Comparison of ENCODE assay signal across 9 cellular contexts in the genomic region with DNA sequence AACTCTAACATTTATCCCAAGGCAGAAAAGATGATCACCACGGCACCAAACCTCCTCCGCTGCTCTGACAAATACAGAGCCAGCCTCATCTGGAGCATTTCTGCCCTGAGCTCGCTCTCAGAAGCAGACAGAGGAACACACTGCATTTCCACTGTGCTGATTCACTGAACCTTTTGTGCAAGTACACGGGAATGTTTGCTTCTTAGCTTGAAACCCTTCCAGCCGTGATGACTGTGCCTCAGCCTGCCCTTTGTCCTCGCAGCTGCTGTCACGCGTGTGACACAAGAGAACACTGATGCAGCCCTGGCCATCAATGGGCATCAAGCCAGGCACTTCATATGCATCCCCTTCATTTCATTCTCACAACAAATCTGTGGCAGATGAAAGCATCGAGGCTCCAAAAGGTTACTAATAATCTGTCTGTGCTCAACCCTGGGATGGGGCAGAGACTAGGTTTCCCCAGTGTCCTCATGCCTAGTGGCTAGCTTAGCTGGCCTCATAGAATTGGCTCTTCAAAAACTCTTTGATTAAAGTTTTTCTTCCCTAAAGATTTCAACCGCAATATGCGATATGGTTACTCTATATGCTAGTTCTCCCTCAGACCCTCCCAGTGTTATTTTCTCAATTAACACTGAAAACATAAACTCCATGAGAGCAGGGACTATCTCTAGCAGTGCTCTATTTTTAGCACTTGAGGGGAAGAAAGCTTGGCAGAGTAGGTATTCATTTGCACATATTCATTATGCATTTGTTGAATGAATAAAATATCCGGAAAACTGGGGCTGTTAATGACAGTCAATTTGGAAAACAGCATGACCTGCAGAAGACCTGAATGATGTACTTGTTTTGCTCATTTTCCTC. TPM values are rescaled to one million over a fixed set of nuclear protein-coding genes. Genes with fewer than 3 reads are reported as not detected.
DNase-seq lines count a peak whose midpoint lies in the region; ATAC-seq and TF ChIP-seq lines count a peak whose summit lies in the region.
"Had no signal": no experiment of that assay in that cellular context is flagged by ENCODE, and none has a peak within 500 bp of the region (broad histone marks: within the 10 kb centered on the region; RNA-seq: fewer than 3 reads in every experiment).

No MANE protein-coding gene starts in this region.

- TF ChIP-seq CTCF in ascending aorta (IDR thresholded peaks at IDR 0.05), result no peak

- peak overlapping the region; percentile 49 to 61 for H3K27ac ChIP-seq in ascending aorta
- H3K27ac ChIP-seq: BLaER1 had no signal

- H3K4me3 ChIP-seq in ascending aorta, result peak overlapping the region in 1 of 2 donors; percentile 18
- H3K4me3 ChIP-seq: BLaER1 had no signal

- no peaks in the 10 kb centered on the region for H3K36me3 ChIP-seq in ascending aorta
- H3K36me3 ChIP-seq: BLaER1 had no signal

- intact Hi-C loops in ascending aorta (cut with DNase I), result loop anchor here (10.0 kb wide), 1 partner anchor 128 kb away; no protein-coding TSS in a partner anchor

- H3K27me3 ChIP-seq in ascending aorta, result no peaks in the 10 kb centered on the region
- H3K27me3 ChIP-seq: BLaER1 had no signal

- peaks cover 0 to 29% of the 10 kb centered on the region in 2 donors for H3K4me1 ChIP-seq in ascending aorta
- H3K4me1 ChIP-seq: BLaER1 had no signal

- no peaks in the 10 kb centered on the region for H3K9me3 ChIP-seq in ascending aorta
- H3K9me3 ChIP-seq: BLaER1 had no signal

- peak; percentile 20 for DNase-seq in NCI-H2196 (lab: John Stamatoyannopoulos, UW; ENCODE audit: unreplicated experiment)
- DNase-seq in NCI-H2196 treated with DMSO at 0.1 percent for 48 hours (lab: John Stamatoyannopoulos, UW; ENCODE audit: unreplicated experiment), result no peak
- DNase-seq in ascending aorta (ENCODE audit: low spot score in 2 of 2), result peak; percentile 16 to 84
- DNase-seq in hypothalamus (lab: John Stamatoyannopoulos, UW), result peak in 50 of 51 donors; percentile 17 to 92 (median 73)
- peak; percentile 20 for DNase-seq in smooth muscle cell of the brain vasculature (ENCODE audit: low read depth, low spot score)
- no peak for DNase-seq in stimulated activated CD4-positive, alpha-beta T cell treated with anti-CD3 and anti-CD28 coated beads, Interleukin-15, amount 100 ng/mL, for 24 hours
- DNase-seq in activated CD4-positive, alpha-beta T cell treated with anti-CD3 and anti-CD28 coated beads for 4 hours, result no peak

- ATAC-seq in GM19328 (IDR thresholded peaks at IDR 0.05; ENCODE audit: unreplicated experiment), result no peak

RNA-seq across cellular contexts. Expression of a gene that starts 7.3 kb away (rescaled TPM):
- total RNA-seq in ascending aorta, result 47.8 TPM

RNA-seq across cellular contexts. Expression of a gene that starts 42.8 kb away (rescaled TPM):
- 32.4 TPM for total RNA-seq in ascending aorta

Comparison
In these comparisons a context has a peak if more than half of its experiments do, and no peak if none do; other contexts are left out.
1. DNase-seq: peak in NCI-H2196 (single experiment), ascending aorta (2 of 2), hypothalamus (50 of 51) and smooth muscle cell of the brain vasculature (single experiment); none in NCI-H2196 treated with DMSO at 0.1 percent for 48 hours (single experiment), stimulated activated CD4-positive, alpha-beta T cell treated with anti-CD3 and anti-CD28 coated beads, Interleukin-15, amount 100 ng/mL, for 24 hours (single experiment) and activated CD4-positive, alpha-beta T cell treated with anti-CD3 and anti-CD28 coated beads for 4 hours (0 of 2).